14 cellular contexts compared by ENCODE assay signal in genomic region chr1:174692313-174692712, GRCh38.
A peak's percentile ranks its signal among the peaks of the same experiment; 100 is the strongest.
DNase-seq lines count a peak whose midpoint lies in the region; ATAC-seq and TF ChIP-seq lines count a peak whose summit lies in the region.
"Had no signal": no experiment of that assay in that cellular context is flagged by ENCODE, and none has a peak within 500 bp of the region (broad histone marks: within the 10 kb centered on the region; RNA-seq: fewer than 3 reads in every experiment).

No MANE protein-coding gene starts in this region.

- 77 to 91% methylated on average over 1 of the region's 1 CpG for WGBS in tibial nerve, 2 donors

- DNase-seq in MCF 10A (ENCODE audit: unreplicated experiment) (peak; percentile 27), breast epithelium (ENCODE audit: low spot score in 2 of 2) (no peak), SW480 (ENCODE audit: low spot score) (peak; percentile 21), fibroblast of pulmonary artery (ENCODE audit: low read depth) (peak; percentile 48), tibial nerve (ENCODE audit: low spot score in 2 of 2) (no peak), posterior cingulate gyrus (no peak), cerebellar cortex (ENCODE audit: low spot score) (no peak)
- DNase-seq: activated CD8-positive, alpha-beta T cell treated with anti-CD3 and anti-CD28 coated beads, Interleukin-2, amount 10 ng/mL, durations not matched to agents 7 days and 5 days; activated naive CD4-positive, alpha-beta T cell treated with Interleukin-2 at 50 U/mL for 16 hours; mucosa of descending colon; NCI-H1694; T-helper 17 cell had no signal

- TF ChIP-seq POLR2A in breast epithelium (IDR thresholded peaks at IDR 0.05) (no peak), tibial nerve (IDR thresholded peaks at IDR 0.05) (no peak)

- no peaks in the 10 kb centered on the region for H3K27me3 Mint-ChIP-seq in MCF 10A (ENCODE audit: insufficient read depth, unreplicated experiment)
- H3K27me3 Mint-ChIP-seq: dendritic cell treated with granulocyte-macrophage colony-stimulating factor and Interleukin-4, amounts not matched to agents 40 ng/mL and 50 ng/mL, for 4 days; T-helper 17 cell had no signal

- POLR2A ChIA-PET in MCF 10A (lab: Yijun Ruan, JAX), result no interaction called here

- no peak for TF ChIP-seq CTCF in MCF 10A (IDR thresholded peaks at IDR 0.05; ENCODE audit: unreplicated experiment)
- TF ChIP-seq CTCF in breast epithelium (IDR thresholded peaks at IDR 0.05), result no peak
- TF ChIP-seq CTCF in fibroblast of pulmonary artery (IDR thresholded peaks at IDR 0.05; ENCODE audit: low read length, missing control alignments), result peak; percentile 23
- no peak for TF ChIP-seq CTCF in tibial nerve (IDR thresholded peaks at IDR 0.05)

- H3K4me1 ChIP-seq in breast epithelium, result no peaks in the 10 kb centered on the region
- H3K4me1 ChIP-seq in tibial nerve, result no peaks in the 10 kb centered on the region

- no peaks in the 10 kb centered on the region for H3K4me1 Mint-ChIP-seq in MCF 10A (ENCODE audit: insufficient read depth, unreplicated experiment)
- H3K4me1 Mint-ChIP-seq: T-helper 17 cell had no signal

- CTCF ChIA-PET in MCF 10A (lab: Yijun Ruan, JAX), result interaction anchor here (0.7 to 1.3 kb wide), 3 partner anchors 10 to 564 kb away, joined by 3 to 4 read pairs (median 3); no protein-coding TSS in a partner anchor

- H3K27ac ChIP-seq in breast epithelium (no peak overlapping the region), tibial nerve (no peak overlapping the region)

- no peaks in the 10 kb centered on the region for H3K36me3 ChIP-seq in breast epithelium
- H3K36me3 ChIP-seq in tibial nerve, result no peaks in the 10 kb centered on the region

- H3K9me3 ChIP-seq in breast epithelium, result no peaks in the 10 kb centered on the region
- H3K9me3 ChIP-seq in tibial nerve, result no peaks in the 10 kb centered on the region
- H3K9me3 ChIP-seq: mucosa of descending colon had no signal

- TF ChIP-seq EP300 in tibial nerve (IDR thresholded peaks at IDR 0.05), result no peak

- H3K27ac Mint-ChIP-seq in MCF 10A (ENCODE audit: low read depth, unreplicated experiment), result no peak overlapping the region
- H3K27ac Mint-ChIP-seq: activated CD8-positive, alpha-beta T cell treated with anti-CD3 and anti-CD28 coated beads, Interleukin-2, amount 10 ng/mL, durations not matched to agents 7 days and 5 days; dendritic cell treated with granulocyte-macrophage colony-stimulating factor and Interleukin-4, amounts not matched to agents 40 ng/mL and 50 ng/mL, for 4 days; T-helper 17 cell had no signal

- H3K4me3 Mint-ChIP-seq in MCF 10A (ENCODE audit: unreplicated experiment), result no peak overlapping the region
- H3K4me3 Mint-ChIP-seq: activated CD8-positive, alpha-beta T cell treated with anti-CD3 and anti-CD28 coated beads, Interleukin-2, amount 10 ng/mL, durations not matched to agents 7 days and 5 days; dendritic cell treated with granulocyte-macrophage colony-stimulating factor and Interleukin-4, amounts not matched to agents 40 ng/mL and 50 ng/mL, for 4 days; T-helper 17 cell had no signal

- intact Hi-C loops in MCF 10A (cut with micrococcal nuclease), result no loop called here
- intact Hi-C loops in breast epithelium (cut with DNase I; ENCODE audit: low total_unique reads), result no loop called here
- intact Hi-C loops in posterior cingulate gyrus (cut with DNase I), result no loop called here

- H3K9me3 Mint-ChIP-seq in MCF 10A (ENCODE audit: unreplicated experiment), result peaks cover 7% of the 10 kb centered on the region
- H3K9me3 Mint-ChIP-seq: dendritic cell treated with granulocyte-macrophage colony-stimulating factor and Interleukin-4, amounts not matched to agents 40 ng/mL and 50 ng/mL, for 4 days had no signal

- no peak overlapping the region for H3K4me3 ChIP-seq in breast epithelium
- no peak overlapping the region for H3K4me3 ChIP-seq in fibroblast of pulmonary artery (replicated peaks; ENCODE audit: low read depth, low read length)
- H3K4me3 ChIP-seq in tibial nerve, result no peak overlapping the region
- H3K4me3 ChIP-seq: mucosa of descending colon had no signal

- no TSS peak for BruUV-seq in MCF 10A (replicated peaks; lab: Mats Ljungman, UMichigan)

- no peak for ATAC-seq in GM18502 (IDR thresholded peaks at IDR 0.05; ENCODE audit: poor library complexity, unreplicated experiment)
- ATAC-seq: activated CD8-positive, alpha-beta T cell treated with anti-CD3 and anti-CD28 coated beads, Interleukin-2, amount 10 ng/mL, durations not matched to agents 7 days and 5 days; mucosa of descending colon; T-helper 17 cell had no signal

- H3K27me3 ChIP-seq in breast epithelium (no peaks in the 10 kb centered on the region), tibial nerve (no peaks in the 10 kb centered on the region)

- no peaks in the 10 kb centered on the region for H3K36me3 Mint-ChIP-seq in MCF 10A (ENCODE audit: insufficient read depth, unreplicated experiment)

Comparison
In these comparisons a context has a peak if more than half of its experiments do, and no peak if none do; other contexts are left out.
1. DNase-seq: peak in MCF 10A (single experiment), SW480 (single experiment) and fibroblast of pulmonary artery (single experiment); none in breast epithelium (0 of 2), tibial nerve (0 of 2), posterior cingulate gyrus (0 of 10) and cerebellar cortex (single experiment).